8 cellular contexts compared by ENCODE assay signal in the genomic region with DNA sequence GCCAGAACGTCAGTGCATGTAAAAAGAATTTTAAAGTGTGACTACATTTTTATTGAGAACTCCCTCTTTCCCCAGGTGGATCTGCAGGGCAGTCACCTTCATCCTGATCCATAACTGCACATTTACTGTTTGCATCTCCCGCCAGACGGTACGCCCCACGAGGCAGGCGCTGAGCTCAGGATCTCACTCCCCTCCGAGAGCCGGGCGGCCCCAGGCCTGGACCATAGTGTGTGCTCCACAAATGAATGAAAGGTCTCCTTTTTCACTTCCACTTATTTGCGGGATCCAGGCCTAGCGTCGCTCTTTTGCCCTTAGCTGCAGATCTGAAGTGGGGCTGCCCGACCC.
DNase-seq lines count a peak whose midpoint lies in the region; ATAC-seq lines count a peak whose summit lies in the region.

No MANE protein-coding gene starts in this region.

- H3K27ac ChIP-seq in angular gyrus (ENCODE audit: low read depth, low read length) (peak overlapping the region; percentile 65), skin epidermis (peak overlapping the region; percentile 0 to 89 (median 76))

- H3K4me3 ChIP-seq in iPS-11a (ENCODE audit: low read depth, low read length) = peak overlapping the region; percentile 97
- peak overlapping the region; percentile 70 to 90 (median 79) for H3K4me3 ChIP-seq in skin epidermis

- ATAC-seq in GM18517 (IDR thresholded peaks at IDR 0.05; ENCODE audit: unreplicated experiment) = peak; percentile 32
- ATAC-seq in HG02943 (IDR thresholded peaks at IDR 0.05; ENCODE audit: low read depth, unreplicated experiment) = peak; percentile 27

- peak; percentile 47 for DNase-seq in AG08395 (ENCODE audit: low spot score)
- peak; percentile 74 for DNase-seq in NOMO-1 treated with DMSO at 0.1 percent for 48 hours (lab: John Stamatoyannopoulos, UW; ENCODE audit: unreplicated experiment)
- DNase-seq in effector CD8-positive, alpha-beta T cell (lab: John Stamatoyannopoulos, UW) = no peak
